Comparison of ENCODE assay signal across 30 cellular contexts in the genomic region with DNA sequence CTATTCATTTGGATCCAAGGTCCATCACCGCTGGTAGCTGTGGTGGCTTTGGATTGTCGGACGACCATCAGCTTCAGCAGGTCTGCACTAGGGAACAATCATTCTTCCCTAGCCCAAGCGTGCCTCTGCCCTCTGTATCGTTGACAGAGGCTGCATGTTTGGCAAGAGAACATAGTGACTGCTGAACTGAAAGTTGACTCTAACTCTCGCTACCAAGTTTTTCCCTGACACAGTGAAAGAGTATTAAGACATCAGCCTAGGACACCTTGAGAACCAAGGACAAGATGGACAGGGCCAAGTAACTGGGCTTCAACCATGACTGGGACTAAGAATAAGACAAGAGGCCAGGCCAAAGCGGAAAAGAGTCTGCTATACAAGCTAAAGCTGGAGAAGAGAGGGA. TPM values are rescaled to one million over a fixed set of nuclear protein-coding genes. Genes with fewer than 3 reads are reported as not detected.
"Had no signal": no experiment of that assay in that cellular context is flagged by ENCODE, and none has a peak within 500 bp of the region (broad histone marks: within the 10 kb centered on the region; RNA-seq: fewer than 3 reads in every experiment).

No MANE protein-coding gene starts in this region.

- H3K36me3 Mint-ChIP-seq: activated naive CD4-positive, alpha-beta T cell treated with anti-CD3 and anti-CD28 coated beads, Interleukin-2, amount 50 U/mL, for 24 hours; activated naive CD8-positive, alpha-beta T cell treated with anti-CD3 and anti-CD28 coated beads for 36 hours; WTC11 had no signal

- ATAC-seq: activated CD8-positive, alpha-beta T cell treated with anti-CD3 and anti-CD28 coated beads for 36 hours; activated naive CD8-positive, alpha-beta T cell treated with anti-CD3 and anti-CD28 coated beads, Interleukin-2, amount 50 U/mL, for 24 hours; activated T-cell treated with anti-CD3 and anti-CD28 coated beads, Interleukin-2, amount 50 U/mL, for 4 hours; body of pancreas; effector memory CD8-positive, alpha-beta T cell; foreskin keratinocyte; gastrocnemius medialis; WTC11 had no signal

- DNase-seq: activated CD4-positive, alpha-beta T cell treated with anti-CD3 and anti-CD28 coated beads for 1 hour; activated CD4-positive, alpha-beta T cell treated with anti-CD3 and anti-CD28 coated beads for 4 hours; activated CD4-positive, alpha-beta T cell treated with anti-CD3 and anti-CD28 coated beads, Interleukin-2, amount 50 U/mL, for 1 hour; activated CD4-positive, alpha-beta T cell treated with anti-CD3 and anti-CD28 coated beads, Interleukin-2, amount 50 U/mL, for 48 hours; activated CD8-positive, alpha-beta memory T cell treated with anti-CD3 and anti-CD28 coated beads for 24 hours; activated CD8-positive, alpha-beta T cell treated with anti-CD3 and anti-CD28 coated beads for 36 hours; activated effector memory CD4-positive, alpha-beta T cell treated with anti-CD3 and anti-CD28 coated beads, Interleukin-2, amount 50 U/mL, for 16 hours; activated naive CD4-positive, alpha-beta T cell treated with anti-CD3 and anti-CD28 coated beads for 36 hours; activated naive CD8-positive, alpha-beta T cell treated with anti-CD3 and anti-CD28 coated beads for 36 hours; activated naive CD8-positive, alpha-beta T cell treated with anti-CD3 and anti-CD28 coated beads, Interleukin-2, amount 50 U/mL, for 24 hours; activated T-cell treated with anti-CD3 and anti-CD28 coated beads, Interleukin-2, amount 50 U/mL, for 4 hours; adrenal gland; amygdala; aorta; body of pancreas; caudate nucleus; cortex of kidney; dermis blood vessel endothelial cell; effector CD4-positive, alpha-beta T cell; effector memory CD8-positive, alpha-beta T cell; erythroblast; foreskin keratinocyte; gastrocnemius medialis; glutamatergic neuron; T-helper 2 cell had no signal

- H3K27me3 ChIP-seq: adrenal gland, body of pancreas, esophagus muscularis mucosa, foreskin keratinocyte, gastrocnemius medialis had no signal

- H3K4me3 ChIP-seq: adrenal gland, body of pancreas, esophagus muscularis mucosa, gastrocnemius medialis had no signal

- H3K4me3 Mint-ChIP-seq: activated CD8-positive, alpha-beta T cell treated with anti-CD3 and anti-CD28 coated beads for 36 hours; activated naive CD4-positive, alpha-beta T cell treated with anti-CD3 and anti-CD28 coated beads for 36 hours; activated naive CD4-positive, alpha-beta T cell treated with anti-CD3 and anti-CD28 coated beads, Interleukin-2, amount 50 U/mL, for 24 hours; activated naive CD8-positive, alpha-beta T cell treated with anti-CD3 and anti-CD28 coated beads for 36 hours; activated naive CD8-positive, alpha-beta T cell treated with anti-CD3 and anti-CD28 coated beads, Interleukin-2, amount 50 U/mL, for 24 hours; activated T-cell treated with anti-CD3 and anti-CD28 coated beads, Interleukin-2, amount 50 U/mL, for 4 hours; effector memory CD8-positive, alpha-beta T cell; WTC11 had no signal

- H3K27ac Mint-ChIP-seq: activated CD8-positive, alpha-beta T cell treated with anti-CD3 and anti-CD28 coated beads for 36 hours; activated naive CD4-positive, alpha-beta T cell treated with anti-CD3 and anti-CD28 coated beads for 36 hours; activated naive CD4-positive, alpha-beta T cell treated with anti-CD3 and anti-CD28 coated beads, Interleukin-2, amount 50 U/mL, for 24 hours; activated naive CD8-positive, alpha-beta T cell treated with anti-CD3 and anti-CD28 coated beads for 36 hours; activated naive CD8-positive, alpha-beta T cell treated with anti-CD3 and anti-CD28 coated beads, Interleukin-2, amount 50 U/mL, for 24 hours; activated T-helper 2 cell treated with anti-CD3 and anti-CD28 coated beads, Interferon-gamma antibody, Interleukin-2, Interleukin-4, amounts not matched to agents 10 μg/mL and 5 μg/mL and 100 μg/mL, durations not matched to agents 14 hours and 24 hours and 36 hours; effector memory CD8-positive, alpha-beta T cell; WTC11 had no signal

- H3K27ac ChIP-seq: adrenal gland, body of pancreas, esophagus muscularis mucosa, foreskin keratinocyte, gastrocnemius medialis had no signal

- H3K4me1 ChIP-seq: adrenal gland, body of pancreas, foreskin keratinocyte, gastrocnemius medialis had no signal

- H3K9me3 Mint-ChIP-seq: activated CD8-positive, alpha-beta T cell treated with anti-CD3 and anti-CD28 coated beads for 36 hours; activated naive CD4-positive, alpha-beta T cell treated with anti-CD3 and anti-CD28 coated beads for 36 hours; activated naive CD4-positive, alpha-beta T cell treated with anti-CD3 and anti-CD28 coated beads, Interleukin-2, amount 50 U/mL, for 24 hours; activated naive CD8-positive, alpha-beta T cell treated with anti-CD3 and anti-CD28 coated beads for 36 hours; activated naive CD8-positive, alpha-beta T cell treated with anti-CD3 and anti-CD28 coated beads, Interleukin-2, amount 50 U/mL, for 24 hours; activated T-cell treated with anti-CD3 and anti-CD28 coated beads, Interleukin-2, amount 50 U/mL, for 4 hours; activated T-helper 2 cell treated with anti-CD3 and anti-CD28 coated beads, Interferon-gamma antibody, Interleukin-2, Interleukin-4, amounts not matched to agents 10 μg/mL and 5 μg/mL and 100 μg/mL, durations not matched to agents 14 hours and 24 hours and 36 hours; effector memory CD8-positive, alpha-beta T cell; WTC11 had no signal

- H3K36me3 ChIP-seq: adrenal gland, esophagus muscularis mucosa, gastrocnemius medialis had no signal

- H3K27me3 Mint-ChIP-seq: effector memory CD8-positive, alpha-beta T cell had no signal

- H3K9me3 ChIP-seq: adrenal gland, body of pancreas, esophagus muscularis mucosa, gastrocnemius medialis had no signal

- H3K4me1 Mint-ChIP-seq: WTC11 had no signal

RNA-seq across cellular contexts. Expression of a gene that starts 26.3 kb away (rescaled TPM):
- total RNA-seq: activated naive CD4-positive, alpha-beta T cell treated with anti-CD3 and anti-CD28 coated beads for 36 hours; activated naive CD8-positive, alpha-beta T cell treated with anti-CD3 and anti-CD28 coated beads for 36 hours; activated T-helper 2 cell treated with anti-CD3 and anti-CD28 coated beads, Interferon-gamma antibody, Interleukin-2, Interleukin-4, amounts not matched to agents 10 μg/mL and 5 μg/mL and 100 μg/mL, durations not matched to agents 14 hours and 24 hours and 36 hours; body of pancreas; chondrocyte; dermis blood vessel endothelial cell; foreskin keratinocyte; gastrocnemius medialis; WTC11 had no signal
